ENCODE assay signal across 8 cellular contexts in genomic region chr1:1040004-1040991, GRCh38. TPM values are rescaled to one million over a fixed set of nuclear protein-coding genes. Genes with fewer than 3 reads are reported as not detected.
A peak's percentile ranks its signal among the peaks of the same experiment; 100 is the strongest.
DNase-seq lines count a peak whose midpoint lies in the region; ATAC-seq and TF ChIP-seq lines count a peak whose summit lies in the region.

No MANE protein-coding gene starts in this region.

- no peak overlapping the region for H3K27ac ChIP-seq in mesodermal cell (ENCODE audit: low read depth, low read length, severe bottlenecking)

- TF ChIP-seq CTCF in AG09309 (IDR thresholded peaks at IDR 0.05; ENCODE audit: control insufficient read depth, insufficient read depth, low read depth, low read length, missing control alignments): no peak

- H3K4me1 ChIP-seq in mesodermal cell (ENCODE audit: control insufficient read depth, insufficient read depth, low read length, poor library complexity, severe bottlenecking): peaks cover 9% of the 10 kb centered on the region

- ATAC-seq in GM19043 (IDR thresholded peaks at IDR 0.05; ENCODE audit: low read depth, unreplicated experiment): peak; percentile 44

- no peaks in the 10 kb centered on the region for H3K9me3 ChIP-seq in mesodermal cell (ENCODE audit: control insufficient read depth, low read length)

- DNase-seq in AG09309 (ENCODE audit: low read depth) (peak; percentile 28), NCI-H2171 treated with DMSO at 0.1 percent for 48 hours (lab: John Stamatoyannopoulos, UW) (peak; percentile 70), NCI-H1092 treated with DMSO at 0.1 percent for 48 hours (lab: John Stamatoyannopoulos, UW) (no peak)
- peak in 2 of 3 experiments; percentile 41 to 66 for DNase-seq in activated CD8-positive, alpha-beta memory T cell treated with anti-CD3 and anti-CD28 coated beads for 48 hours (ENCODE audit: low read depth in 2 of 3, low spot score in 2 of 3)
- DNase-seq in effector CD8-positive, alpha-beta T cell (lab: John Stamatoyannopoulos, UW): peak; percentile 79
- DNase-seq in stimulated activated CD8-positive, alpha-beta memory T cell treated with anti-CD3 and anti-CD28 coated beads, Interleukin-2, amount 100 ng/mL, for 1 hour (ENCODE audit: low read depth in 2 of 2): peak; percentile 57 to 68

- 7 to 10% methylated on average over 58 to 65 of the region's 99 CpGs for WGBS in mesodermal cell (ENCODE audit: insufficient coverage in 2 of 2), 2 experiments

- H3K36me3 ChIP-seq in mesodermal cell (ENCODE audit: control insufficient read depth, insufficient read depth, low read length): peaks cover 43% of the 10 kb centered on the region

- H3K4me3 ChIP-seq in AG09309 (ENCODE audit: control insufficient read depth, low read depth, low read length) (peak overlapping the region; percentile 40), mesodermal cell (ENCODE audit: extremely low read depth, insufficient read depth, low read length, poor library complexity, severe bottlenecking) (peak overlapping the region; percentile 23)

RNA-seq across cellular contexts. Expression of gene AGRN, which starts 20.4 kb away (rescaled TPM):
- 116 TPM for polyA plus RNA-seq in mesodermal cell (2013, experiment 1 of 2)
- 88.7 TPM for polyA plus RNA-seq in mesodermal cell (2013, experiment 2 of 2)

RNA-seq across cellular contexts. Expression of gene ISG15, which starts 27.0 kb away (rescaled TPM):
- 53.2 TPM for polyA plus RNA-seq in mesodermal cell (2013, experiment 1 of 2)
- 44.4 TPM for polyA plus RNA-seq in mesodermal cell (2013, experiment 2 of 2)

RNA-seq across cellular contexts. Expression of gene RNF223, which starts 33.8 kb away (rescaled TPM):
- polyA plus RNA-seq in mesodermal cell (2013, experiment 1 of 2): not detected
- not detected for polyA plus RNA-seq in mesodermal cell (2013, experiment 2 of 2)

RNA-seq across cellular contexts. Expression of gene HES4, which starts 40.4 kb away (rescaled TPM):
- polyA plus RNA-seq in mesodermal cell (2013, experiment 1 of 2): 59.5 TPM
- 35.5 TPM for polyA plus RNA-seq in mesodermal cell (2013, experiment 2 of 2)

RNA-seq across cellular contexts. Expression of gene PERM1, which starts 58.4 kb away (rescaled TPM):
- polyA plus RNA-seq in mesodermal cell (2013, experiment 1 of 2): not detected
- polyA plus RNA-seq in mesodermal cell (2013, experiment 2 of 2): not detected
